Comparison of ENCODE assay signal across 8 cellular contexts in genomic region chr18:63037491-63037890, GRCh38.
"Had no signal": no experiment of that assay in that cellular context is flagged by ENCODE, and none has a peak within 500 bp of the region (broad histone marks: within the 10 kb centered on the region; RNA-seq: fewer than 3 reads in every experiment).

No MANE protein-coding gene starts in this region.

- DNase-seq: GM23248, GOT3, H7, H9, HCEC 1CT, HFFc6 had no signal

- H3K4me3 ChIP-seq: GM23248, GM23338, HAP-1 had no signal
